Comparison of ENCODE assay signal across 14 cellular contexts in genomic region chr2:46135936-46136335, GRCh38.
DNase-seq lines count a peak whose midpoint lies in the region; ATAC-seq and TF ChIP-seq lines count a peak whose summit lies in the region.
"Had no signal": no experiment of that assay in that cellular context is flagged by ENCODE, and none has a peak within 500 bp of the region (broad histone marks: within the 10 kb centered on the region; RNA-seq: fewer than 3 reads in every experiment).

No MANE protein-coding gene starts in this region.

- TF ChIP-seq CTCF in fibroblast of pulmonary artery (IDR thresholded peaks at IDR 0.05; ENCODE audit: low read length, missing control alignments) (no peak), uterus (IDR thresholded peaks at IDR 0.05) (no peak)

- no peak overlapping the region for H4K5ac ChIP-seq in mesendoderm (ENCODE audit: low read length)

- no peaks in the 10 kb centered on the region for H3K36me3 Mint-ChIP-seq in activated CD8-positive, alpha-beta memory T cell treated with anti-CD3 and anti-CD28 coated beads, Interleukin-2, amount 10 ng/mL, durations not matched to agents 7 days and 5 days

- no peak overlapping the region for H3K23ac ChIP-seq in mesendoderm (ENCODE audit: low read length)

- H3K4me3 ChIP-seq in fibroblast of pulmonary artery (replicated peaks; ENCODE audit: low read depth, low read length), result no peak overlapping the region
- no peak overlapping the region for H3K4me3 ChIP-seq in mesendoderm (ENCODE audit: low read length)
- no peak overlapping the region for H3K4me3 ChIP-seq in uterus

- H3K4me2 ChIP-seq in mesendoderm (ENCODE audit: low read length), result no peak overlapping the region

- H3K4me3 Mint-ChIP-seq in activated CD8-positive, alpha-beta memory T cell treated with anti-CD3 and anti-CD28 coated beads, Interleukin-2, amount 10 ng/mL, durations not matched to agents 7 days and 5 days, result no peak overlapping the region
- H3K4me3 Mint-ChIP-seq: CD4-positive, alpha-beta T cell had no signal

- CTCF ChIA-PET in activated CD8-positive, alpha-beta memory T cell treated with anti-CD3 and anti-CD28 coated beads, Interleukin-2, amount 10 ng/mL, durations not matched to agents 7 days and 5 days (lab: Charles Lee), result interaction anchor here (0.5 kb wide), 1 partner anchor 13 kb away, joined by 3 read pairs; no protein-coding TSS in a partner anchor

- no peak overlapping the region for H2AK5ac ChIP-seq in mesendoderm (ENCODE audit: low read length)

- H3K9me3 ChIP-seq in uterus, result no peaks in the 10 kb centered on the region

- H3K18ac ChIP-seq in mesendoderm (ENCODE audit: low read length), result no peak overlapping the region

- no peak for TF ChIP-seq POLR2A in uterus (IDR thresholded peaks at IDR 0.05)

- no peak overlapping the region for H3K4ac ChIP-seq in mesendoderm (ENCODE audit: low read depth, low read length)

- ATAC-seq in SK-N-SH treated with all-trans-retinoic acid at 6 μM for 48 hours, result peak; percentile 87
- ATAC-seq in HG03354 (IDR thresholded peaks at IDR 0.05; ENCODE audit: poor library complexity, severe bottlenecking, unreplicated experiment), result no peak
- ATAC-seq in activated CD8-positive, alpha-beta memory T cell treated with anti-CD3 and anti-CD28 coated beads, Interleukin-2, amount 10 ng/mL, durations not matched to agents 7 days and 5 days, result no peak
- ATAC-seq: HCT116 had no signal

- H3K4me1 Mint-ChIP-seq in activated CD8-positive, alpha-beta memory T cell treated with anti-CD3 and anti-CD28 coated beads, Interleukin-2, amount 10 ng/mL, durations not matched to agents 7 days and 5 days, result no peaks in the 10 kb centered on the region

- H2BK15ac ChIP-seq in mesendoderm (replicated peaks; ENCODE audit: low read depth), result no peak overlapping the region

- H3K36me3 ChIP-seq in mesendoderm (ENCODE audit: control insufficient read depth, insufficient read depth, low read length) (no peaks in the 10 kb centered on the region), uterus (no peaks in the 10 kb centered on the region)

- H3K27me3 Mint-ChIP-seq in activated CD8-positive, alpha-beta memory T cell treated with anti-CD3 and anti-CD28 coated beads, Interleukin-2, amount 10 ng/mL, durations not matched to agents 7 days and 5 days, result no peaks in the 10 kb centered on the region
- H3K27me3 Mint-ChIP-seq: CD4-positive, alpha-beta T cell had no signal

- H3K79me2 ChIP-seq in mesendoderm (ENCODE audit: control insufficient read depth, insufficient read depth, low read length), result no peaks in the 10 kb centered on the region

- no peaks in the 10 kb centered on the region for H3K9me3 Mint-ChIP-seq in activated CD8-positive, alpha-beta memory T cell treated with anti-CD3 and anti-CD28 coated beads, Interleukin-2, amount 10 ng/mL, durations not matched to agents 7 days and 5 days (ENCODE audit: low read depth)
- H3K9me3 Mint-ChIP-seq: CD4-positive, alpha-beta T cell had no signal

- intact Hi-C loops in uterus (cut with DNase I; ENCODE audit: low total_unique reads), result no loop called here

- H3K27ac ChIP-seq in mesendoderm (ENCODE audit: low read depth, low read length) (no peak overlapping the region), uterus (peak overlapping the region; percentile 7 to 28)

- no peak overlapping the region for H3K9ac ChIP-seq in mesendoderm (ENCODE audit: low read length)

- no peak overlapping the region for H3K56ac ChIP-seq in mesendoderm (ENCODE audit: low read length)

- no CpG with 5 or more reads among the region's 6 CpGs for WGBS in mesendoderm (ENCODE audit: extremely low coverage, insufficient coverage, low lambda C conversion rate)

- no peaks in the 10 kb centered on the region for H3K79me1 ChIP-seq in mesendoderm (ENCODE audit: low read length)

- H3K4me1 ChIP-seq in mesendoderm (ENCODE audit: control insufficient read depth, low read depth, low read length) (no peaks in the 10 kb centered on the region), uterus (no peaks in the 10 kb centered on the region)

- no peak overlapping the region for H3K27ac Mint-ChIP-seq in activated CD8-positive, alpha-beta memory T cell treated with anti-CD3 and anti-CD28 coated beads, Interleukin-2, amount 10 ng/mL, durations not matched to agents 7 days and 5 days
- H3K27ac Mint-ChIP-seq: CD4-positive, alpha-beta T cell had no signal

- peak; percentile 92 for DNase-seq in fibroblast of pulmonary artery (ENCODE audit: low read depth)
- peak; percentile 56 for DNase-seq in mesendoderm
- no peak for DNase-seq in uterus
- no peak for DNase-seq in activated CD8-positive, alpha-beta memory T cell treated with anti-CD3 and anti-CD28 coated beads, Interleukin-2, amount 10 ng/mL, durations not matched to agents 7 days and 5 days
- no peak for DNase-seq in ecto neural progenitor cell (ENCODE audit: low spot score)
- DNase-seq: activated CD4-positive, alpha-beta T cell treated with anti-CD3 and anti-CD28 coated beads for 1 hour; CD4-positive, alpha-beta T cell; GDM1; stimulated activated CD4-positive, alpha-beta T cell treated with anti-CD3 and anti-CD28 coated beads, Interleukin-4, amount 100 ng/mL, for 24 hours; stimulated activated naive CD4-positive, alpha-beta T cell; SW 1271 had no signal

- H3K27me3 ChIP-seq in mesendoderm (ENCODE audit: insufficient read depth, low read length, poor library complexity), result no peaks in the 10 kb centered on the region
- no peaks in the 10 kb centered on the region for H3K27me3 ChIP-seq in uterus

- no peak overlapping the region for H4K8ac ChIP-seq in mesendoderm (ENCODE audit: low read depth, low read length)

- H2BK120ac ChIP-seq in mesendoderm (ENCODE audit: low read depth, low read length), result no peak overlapping the region

- no peak overlapping the region for H2BK5ac ChIP-seq in mesendoderm (ENCODE audit: low read length)

TF ChIP-seq in SK-N-SH treated with all-trans-retinoic acid at 6 μM for 48 hours, 23 proteins besides CTCF, POLR2A, EP300 and RAD21 (continues in another document):
- TF ChIP-seq BACH2 (CRISPR knock-in tag; IDR thresholded peaks at IDR 0.05; ENCODE audit: borderline replicate concordance) (no peak), ISL1 (CRISPR knock-in tag; IDR thresholded peaks at IDR 0.05) (peak; percentile 89), CREB5 (CRISPR knock-in tag; IDR thresholded peaks at IDR 0.05; ENCODE audit: low read depth) (peak; percentile 94), POU6F1 (CRISPR knock-in tag; IDR thresholded peaks at IDR 0.05; ENCODE audit: borderline replicate concordance, low read depth) (no peak), TCF4 (CRISPR knock-in tag; IDR thresholded peaks at IDR 0.05; ENCODE audit: borderline replicate concordance) (no peak), CSDC2 (CRISPR knock-in tag; IDR thresholded peaks at IDR 0.05) (peak; percentile 68; the same call in 1 of the 2 replicates), RARB (CRISPR knock-in tag; IDR thresholded peaks at IDR 0.05) (no peak), PATZ1 (CRISPR knock-in tag; IDR thresholded peaks at IDR 0.05; ENCODE audit: borderline replicate concordance) (no peak), ZC3H10 (CRISPR knock-in tag; IDR thresholded peaks at IDR 0.05) (no peak), ZNF70 (CRISPR knock-in tag; IDR thresholded peaks at IDR 0.05) (no peak), ZFP3 (CRISPR knock-in tag; IDR thresholded peaks at IDR 0.05) (no peak), PPARA (CRISPR knock-in tag; IDR thresholded peaks at IDR 0.05; ENCODE audit: borderline replicate concordance) (no peak)

Comparison
In these comparisons a context has a peak if more than half of its experiments do, and no peak if none do; other contexts are left out.
1. DNase-seq: peak in fibroblast of pulmonary artery (single experiment) and mesendoderm (single experiment); none in uterus (0 of 2), activated CD8-positive, alpha-beta memory T cell treated with anti-CD3 and anti-CD28 coated beads, Interleukin-2, amount 10 ng/mL, durations not matched to agents 7 days and 5 days (single experiment) and ecto neural progenitor cell (single experiment).